ENCODE assay signal across 9 cellular contexts in the genomic region with DNA sequence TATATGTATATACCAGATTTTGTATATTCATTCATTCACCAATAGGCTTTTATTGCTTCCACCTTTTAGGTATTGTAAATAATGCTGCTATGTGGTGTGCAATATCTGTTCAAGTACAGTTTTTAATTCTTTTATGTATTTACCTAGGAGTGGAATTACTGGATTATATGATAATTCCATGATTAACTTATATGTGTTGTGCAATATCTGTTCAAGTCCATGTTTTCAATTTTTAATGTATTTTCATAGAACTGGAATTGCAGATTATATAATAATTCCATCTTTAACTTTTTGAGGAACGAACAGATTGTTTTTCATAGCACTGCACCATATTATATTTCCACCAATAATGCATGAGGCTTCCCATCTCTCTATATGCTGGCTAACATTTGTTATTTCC. TPM values are rescaled to one million over a fixed set of nuclear protein-coding genes. Genes with fewer than 3 reads are reported as not detected.
"Had no signal": no experiment of that assay in that cellular context is flagged by ENCODE, and none has a peak within 500 bp of the region (broad histone marks: within the 10 kb centered on the region; RNA-seq: fewer than 3 reads in every experiment).

No MANE protein-coding gene starts in this region.

- DNase-seq: GDM1, GF-D8 had no signal

- H3K4me3 ChIP-seq: GM12878 had no signal

- FAIRE-seq: G401.6, GM12878, GM12891, GM12892, GM18507, GM19239 had no signal

- ATAC-seq: GM12878 had no signal

RNA-seq across cellular contexts. Expression of a gene that starts 50.6 kb away (rescaled TPM):
- total RNA-seq: G401 had no signal
